Comparison of ENCODE assay signal across 1 cellular context in the genomic region with DNA sequence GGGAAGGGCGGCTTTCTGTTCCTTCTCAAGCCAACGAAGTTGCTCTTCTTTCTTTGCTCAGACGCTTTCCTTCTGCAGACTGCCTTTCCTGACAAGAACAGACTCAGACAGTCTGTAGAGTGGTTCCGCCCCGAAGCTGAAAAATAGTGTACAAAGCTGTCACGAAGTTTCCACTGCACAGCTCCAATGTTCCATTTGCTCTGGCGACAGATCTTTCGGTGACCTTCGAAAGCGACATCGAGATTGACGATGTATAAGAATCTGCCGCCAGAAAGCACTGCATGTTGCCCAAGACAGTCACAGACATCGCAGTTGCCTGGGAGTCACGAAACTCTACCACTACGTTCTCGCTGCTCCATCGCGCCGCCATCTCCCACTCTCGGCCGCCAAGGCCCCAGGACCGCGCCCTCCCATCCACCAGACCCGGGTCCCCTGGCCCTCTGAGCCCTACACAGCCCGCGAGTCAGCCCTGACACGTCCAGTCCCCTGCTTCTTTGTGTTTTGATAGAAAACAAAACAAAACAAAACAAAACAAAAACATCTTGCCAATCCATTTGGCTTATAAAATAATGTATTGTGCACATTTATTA.
TF ChIP-seq lines count a peak whose summit lies in the region.

No MANE protein-coding gene starts in this region.

TF ChIP-seq in K562, 482 proteins besides CTCF, POLR2A, EP300 and RAD21:
- TF ChIP-seq, protein P1, sequence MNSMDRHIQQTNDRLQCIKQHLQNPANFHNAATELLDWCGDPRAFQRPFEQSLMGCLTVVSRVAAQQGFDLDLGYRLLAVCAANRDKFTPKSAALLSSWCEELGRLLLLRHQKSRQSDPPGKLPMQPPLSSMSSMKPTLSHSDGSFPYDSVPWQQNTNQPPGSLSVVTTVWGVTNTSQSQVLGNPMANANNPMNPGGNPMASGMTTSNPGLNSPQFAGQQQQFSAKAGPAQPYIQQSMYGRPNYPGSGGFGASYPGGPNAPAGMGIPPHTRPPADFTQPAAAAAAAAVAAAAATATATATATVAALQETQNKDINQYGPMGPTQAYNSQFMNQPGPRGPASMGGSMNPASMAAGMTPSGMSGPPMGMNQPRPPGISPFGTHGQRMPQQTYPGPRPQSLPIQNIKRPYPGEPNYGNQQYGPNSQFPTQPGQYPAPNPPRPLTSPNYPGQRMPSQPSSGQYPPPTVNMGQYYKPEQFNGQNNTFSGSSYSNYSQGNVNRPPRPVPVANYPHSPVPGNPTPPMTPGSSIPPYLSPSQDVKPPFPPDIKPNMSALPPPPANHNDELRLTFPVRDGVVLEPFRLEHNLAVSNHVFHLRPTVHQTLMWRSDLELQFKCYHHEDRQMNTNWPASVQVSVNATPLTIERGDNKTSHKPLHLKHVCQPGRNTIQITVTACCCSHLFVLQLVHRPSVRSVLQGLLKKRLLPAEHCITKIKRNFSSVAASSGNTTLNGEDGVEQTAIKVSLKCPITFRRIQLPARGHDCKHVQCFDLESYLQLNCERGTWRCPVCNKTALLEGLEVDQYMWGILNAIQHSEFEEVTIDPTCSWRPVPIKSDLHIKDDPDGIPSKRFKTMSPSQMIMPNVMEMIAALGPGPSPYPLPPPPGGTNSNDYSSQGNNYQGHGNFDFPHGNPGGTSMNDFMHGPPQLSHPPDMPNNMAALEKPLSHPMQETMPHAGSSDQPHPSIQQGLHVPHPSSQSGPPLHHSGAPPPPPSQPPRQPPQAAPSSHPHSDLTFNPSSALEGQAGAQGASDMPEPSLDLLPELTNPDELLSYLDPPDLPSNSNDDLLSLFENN (IDR thresholded peaks at IDR 0.05; ENCODE audit: low read depth in 2 of 2, low read length in 2 of 2): no peak
- TF ChIP-seq ZFP36 (IDR thresholded peaks at IDR 0.05; ENCODE audit: low read depth, low read length, partially characterized antibody) (no peak), ZNF239 (CRISPR knock-in tag; IDR thresholded peaks at IDR 0.05) (no peak), CSDE1 (IDR thresholded peaks at IDR 0.05) (no peak), FIP1L1 (IDR thresholded peaks at IDR 0.05; ENCODE audit: low read depth, low read length, poor library complexity, severe bottlenecking) (no peak), POLR2B (IDR thresholded peaks at IDR 0.05; ENCODE audit: low read depth, partially characterized antibody) (no peak), EHMT2 (IDR thresholded peaks at IDR 0.05) (no peak)
- TF ChIP-seq, protein P2, sequence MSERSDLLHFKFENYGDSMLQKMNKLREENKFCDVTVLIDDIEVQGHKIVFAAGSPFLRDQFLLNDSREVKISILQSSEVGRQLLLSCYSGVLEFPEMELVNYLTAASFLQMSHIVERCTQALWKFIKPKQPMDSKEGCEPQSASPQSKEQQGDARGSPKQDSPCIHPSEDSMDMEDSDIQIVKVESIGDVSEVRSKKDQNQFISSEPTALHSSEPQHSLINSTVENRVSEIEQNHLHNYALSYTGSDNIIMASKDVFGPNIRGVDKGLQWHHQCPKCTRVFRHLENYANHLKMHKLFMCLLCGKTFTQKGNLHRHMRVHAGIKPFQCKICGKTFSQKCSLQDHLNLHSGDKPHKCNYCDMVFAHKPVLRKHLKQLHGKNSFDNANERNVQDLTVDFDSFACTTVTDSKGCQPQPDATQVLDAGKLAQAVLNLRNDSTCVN (CRISPR knock-in tag; IDR thresholded peaks at IDR 0.05): no peak
- TF ChIP-seq, protein P3, sequence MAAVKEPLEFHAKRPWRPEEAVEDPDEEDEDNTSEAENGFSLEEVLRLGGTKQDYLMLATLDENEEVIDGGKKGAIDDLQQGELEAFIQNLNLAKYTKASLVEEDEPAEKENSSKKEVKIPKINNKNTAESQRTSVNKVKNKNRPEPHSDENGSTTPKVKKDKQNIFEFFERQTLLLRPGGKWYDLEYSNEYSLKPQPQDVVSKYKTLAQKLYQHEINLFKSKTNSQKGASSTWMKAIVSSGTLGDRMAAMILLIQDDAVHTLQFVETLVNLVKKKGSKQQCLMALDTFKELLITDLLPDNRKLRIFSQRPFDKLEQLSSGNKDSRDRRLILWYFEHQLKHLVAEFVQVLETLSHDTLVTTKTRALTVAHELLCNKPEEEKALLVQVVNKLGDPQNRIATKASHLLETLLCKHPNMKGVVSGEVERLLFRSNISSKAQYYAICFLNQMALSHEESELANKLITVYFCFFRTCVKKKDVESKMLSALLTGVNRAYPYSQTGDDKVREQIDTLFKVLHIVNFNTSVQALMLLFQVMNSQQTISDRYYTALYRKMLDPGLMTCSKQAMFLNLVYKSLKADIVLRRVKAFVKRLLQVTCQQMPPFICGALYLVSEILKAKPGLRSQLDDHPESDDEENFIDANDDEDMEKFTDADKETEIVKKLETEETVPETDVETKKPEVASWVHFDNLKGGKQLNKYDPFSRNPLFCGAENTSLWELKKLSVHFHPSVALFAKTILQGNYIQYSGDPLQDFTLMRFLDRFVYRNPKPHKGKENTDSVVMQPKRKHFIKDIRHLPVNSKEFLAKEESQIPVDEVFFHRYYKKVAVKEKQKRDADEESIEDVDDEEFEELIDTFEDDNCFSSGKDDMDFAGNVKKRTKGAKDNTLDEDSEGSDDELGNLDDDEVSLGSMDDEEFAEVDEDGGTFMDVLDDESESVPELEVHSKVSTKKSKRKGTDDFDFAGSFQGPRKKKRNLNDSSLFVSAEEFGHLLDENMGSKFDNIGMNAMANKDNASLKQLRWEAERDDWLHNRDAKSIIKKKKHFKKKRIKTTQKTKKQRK (IDR thresholded peaks at IDR 0.05; ENCODE audit: borderline replicate concordance, low read depth, low read length): no peak
